ENCODE assay signal across 8 cellular contexts in genomic region chr11:76807206-76807875, GRCh38.
DNase-seq lines count a peak whose midpoint lies in the region; ATAC-seq, FAIRE-seq and TF ChIP-seq lines count a peak whose summit lies in the region.

No MANE protein-coding gene starts in this region.

- ATAC-seq in DND-41 (ENCODE audit: insufficient read depth, low read depth) (peak; percentile 67; the same call in 2 of the 3 replicates), GM21526 (IDR thresholded peaks at IDR 0.05; ENCODE audit: low FRiP score, unreplicated experiment) (no peak)

- TF ChIP-seq CTCF in DND-41 (IDR thresholded peaks at IDR 0.05; ENCODE audit: borderline replicate concordance, extremely low read depth, low read length, poor library complexity, severe bottlenecking) (peak; percentile 71), fibroblast of mammary gland (conservative IDR thresholded peaks at IDR 0.05; ENCODE audit: control insufficient read depth, insufficient read depth, low read depth, low read length) (peak; percentile 73), nephron (IDR thresholded peaks at IDR 0.05; ENCODE audit: unreplicated experiment in 3 of 3) (peak; percentile 74 to 81 (median 80))

- H3K4me3 ChIP-seq in DND-41 (ENCODE audit: low read depth in 1 of 2, low read length in 2 of 2) (no peak overlapping the region), fibroblast of mammary gland (ENCODE audit: control insufficient read depth, low read depth, low read length) (no peak overlapping the region)

- peak; percentile 65 for DNase-seq in DND-41
- DNase-seq in HuH-7 (ENCODE audit: low spot score) = peak; percentile 68
- peak; percentile 11 for DNase-seq in RCC 7860 (ENCODE audit: low spot score)
- peak; percentile 80 for DNase-seq in activated T-cell treated with anti-CD3 and anti-CD28 coated beads, Interleukin-2, amount 50 U/mL, for 24 hours
- DNase-seq in fibroblast of mammary gland (ENCODE audit: low read depth) = peak; percentile 80
- DNase-seq in substantia nigra (lab: John Stamatoyannopoulos, UW) = peak in 46 of 49 donors; percentile 15 to 91 (median 71)

- 0 out of 2 replicates have a peak, but pooled peaks cover 4% of the 10 kb centered on the region for H3K4me1 ChIP-seq in DND-41 (ENCODE audit: insufficient read depth, low read length)

- H3K9me3 Mint-ChIP-seq in activated T-cell treated with anti-CD3 and anti-CD28 coated beads, Interleukin-2, amount 50 U/mL, for 24 hours = no peaks in the 10 kb centered on the region
- H3K9me3 Mint-ChIP-seq in nephron = peaks cover 4% of the 10 kb centered on the region

- H3K36me3 Mint-ChIP-seq in activated T-cell treated with anti-CD3 and anti-CD28 coated beads, Interleukin-2, amount 50 U/mL, for 24 hours (ENCODE audit: low read depth) = no peaks in the 10 kb centered on the region
- H3K36me3 Mint-ChIP-seq in nephron (ENCODE audit: low read depth) = no peaks in the 10 kb centered on the region

- H3K9ac ChIP-seq in DND-41 (ENCODE audit: low read depth, low read length) = no peak overlapping the region

- 0 out of 2 replicates have a peak, but pooled peaks cover 2% of the 10 kb centered on the region for H4K20me1 ChIP-seq in DND-41 (ENCODE audit: insufficient read depth, low read length)

- H3K9me3 ChIP-seq in DND-41 (ENCODE audit: insufficient read depth, low read length, severe bottlenecking) = no peaks in the 10 kb centered on the region

- H3K27me3 Mint-ChIP-seq in activated T-cell treated with anti-CD3 and anti-CD28 coated beads, Interleukin-2, amount 50 U/mL, for 24 hours = peaks cover 35% of the 10 kb centered on the region
- H3K27me3 Mint-ChIP-seq in nephron (ENCODE audit: low read depth) = peaks cover 24% of the 10 kb centered on the region

- H3K27ac ChIP-seq in DND-41 (ENCODE audit: low read length) = no peak overlapping the region
- H3K27ac ChIP-seq in substantia nigra (ENCODE audit: low read depth, low read length, poor library complexity, severe bottlenecking) = no peak overlapping the region

- H3K27me3 ChIP-seq in DND-41 (ENCODE audit: insufficient read depth, low read length, poor library complexity) = no peaks in the 10 kb centered on the region

- H3K4me1 Mint-ChIP-seq in activated T-cell treated with anti-CD3 and anti-CD28 coated beads, Interleukin-2, amount 50 U/mL, for 24 hours (ENCODE audit: low read depth) = peaks cover 36% of the 10 kb centered on the region
- H3K4me1 Mint-ChIP-seq in nephron = no peaks in the 10 kb centered on the region

- no peak overlapping the region for H2AFZ ChIP-seq in DND-41 (ENCODE audit: low read depth, low read length)

- no peak overlapping the region for H3K4me3 Mint-ChIP-seq in activated T-cell treated with anti-CD3 and anti-CD28 coated beads, Interleukin-2, amount 50 U/mL, for 24 hours
- H3K4me3 Mint-ChIP-seq in nephron = no peak overlapping the region

- no peaks in the 10 kb centered on the region for H3K36me3 ChIP-seq in DND-41 (ENCODE audit: insufficient read depth, low read length)

- no peak overlapping the region for H3K27ac Mint-ChIP-seq in activated T-cell treated with anti-CD3 and anti-CD28 coated beads, Interleukin-2, amount 50 U/mL, for 24 hours
- H3K27ac Mint-ChIP-seq in nephron = no peak overlapping the region

- no peaks in the 10 kb centered on the region for H3K79me2 ChIP-seq in DND-41 (ENCODE audit: insufficient read depth, low read length)

- no peak for FAIRE-seq in RCC 7860 (lab: Jason Lieb, UNC)

- H3K4me2 ChIP-seq in DND-41 (ENCODE audit: insufficient read depth, low read length) = no peak overlapping the region

Comparison
In these comparisons a context has a peak if more than half of its experiments do, and no peak if none do; other contexts are left out.
1. DNase-seq: peak in every context shown above with its lines; median percentile 80 in activated T-cell treated with anti-CD3 and anti-CD28 coated beads, Interleukin-2, amount 50 U/mL, for 24 hours; 80 in fibroblast of mammary gland; 71 in substantia nigra; 68 in HuH-7; 65 in DND-41; 11 in RCC 7860.